8 cellular contexts compared by ENCODE assay signal in genomic region chr3:170357920-170358854, GRCh38. TPM values are rescaled to one million over a fixed set of nuclear protein-coding genes. Genes with fewer than 3 reads are reported as not detected.
A peak's percentile ranks its signal among the peaks of the same experiment; 100 is the strongest.
DNase-seq lines count a peak whose midpoint lies in the region; ATAC-seq and TF ChIP-seq lines count a peak whose summit lies in the region.

No MANE protein-coding gene starts in this region.

- peaks cover 42% of the 10 kb centered on the region; the same call in 1 of the 2 replicates for H4K20me1 ChIP-seq in BLaER1

- peaks cover 3% of the 10 kb centered on the region; the same call in 1 of the 2 replicates for H3K9me3 ChIP-seq in BLaER1
- H3K9me3 ChIP-seq in SK-N-MC (ENCODE audit: low read depth, low read length), result no peaks in the 10 kb centered on the region
- H3K9me3 ChIP-seq in heart left ventricle, result no peaks in the 10 kb centered on the region

- TF ChIP-seq CTCF in heart left ventricle (IDR thresholded peaks at IDR 0.05) (peak in 10 of 12 donors; percentile 14 to 47 (median 31)), type B pancreatic cell (conservative IDR thresholded peaks at IDR 0.05) (peak; percentile 61)

- peak; percentile 2 for ATAC-seq in GM19328 (IDR thresholded peaks at IDR 0.05; ENCODE audit: unreplicated experiment)
- ATAC-seq in heart left ventricle, result peak; percentile 18 to 49 (median 39)

- H3K4me3 ChIP-seq in BLaER1 (peak overlapping the region; percentile 92), SK-N-MC (peak overlapping the region; percentile 95), heart left ventricle (peak overlapping the region; percentile 64 to 99 (median 98))

- H3K36me3 ChIP-seq in BLaER1 (peaks cover 27% of the 10 kb centered on the region), SK-N-MC (ENCODE audit: insufficient read depth, low read length) (peaks cover 21% of the 10 kb centered on the region), heart left ventricle (peaks cover 0 to 26% (median 15%) of the 10 kb centered on the region in 9 donors)

- peak overlapping the region; percentile 88 for H3K4me2 ChIP-seq in BLaER1

- no peaks in the 10 kb centered on the region for H3K27me3 Mint-ChIP-seq in activated naive CD8-positive, alpha-beta T cell treated with anti-CD3 and anti-CD28 coated beads for 36 hours
- H3K27me3 Mint-ChIP-seq in type B pancreatic cell, result no peaks in the 10 kb centered on the region

- H3K4me1 ChIP-seq in BLaER1, result peaks cover 71% of the 10 kb centered on the region
- peaks cover 0 to 71% (median 37%) of the 10 kb centered on the region in 12 donors for H3K4me1 ChIP-seq in heart left ventricle

- H3K27ac ChIP-seq in BLaER1 (peak overlapping the region; percentile 99), SK-N-MC (peak overlapping the region; percentile 93), heart left ventricle (peak overlapping the region; percentile 95 to 100 (median 99))

- no peak for TF ChIP-seq POLR2A in heart left ventricle (IDR thresholded peaks at IDR 0.05)

- H3K27me3 ChIP-seq in BLaER1 (no peaks in the 10 kb centered on the region), heart left ventricle (no peaks in the 10 kb centered on the region)

- peak overlapping the region; percentile 92 for H3K4me3 Mint-ChIP-seq in activated naive CD8-positive, alpha-beta T cell treated with anti-CD3 and anti-CD28 coated beads for 36 hours
- peak overlapping the region; percentile 92 for H3K4me3 Mint-ChIP-seq in type B pancreatic cell

- H3K9ac ChIP-seq in BLaER1, result peak overlapping the region; percentile 96
- peak overlapping the region; percentile 85 for H3K9ac ChIP-seq in SK-N-MC (ENCODE audit: insufficient read length)

- DNase-seq in HUDEP-2 (lab: John Stamatoyannopoulos, UW; ENCODE audit: unreplicated experiment in 76 of 76) (peak in 49 of 76 experiments; percentile 1 to 62 (median 37)), SK-N-MC (ENCODE audit: low read depth, low spot score) (no peak), heart left ventricle (peak; percentile 87 to 91 (median 88)), posterior cingulate gyrus (peak; percentile 53 to 96 (median 73)), type B pancreatic cell (ENCODE audit: extremely low spot score, unreplicated experiment) (peak; percentile 84)
- peak; percentile 69 for DNase-seq in activated naive CD8-positive, alpha-beta T cell treated with anti-CD3 and anti-CD28 coated beads for 36 hours

- intact Hi-C loops in heart left ventricle (cut with DNase I), result loop anchor here in 5 of 10 donors (5.0 to 10.0 kb wide), 5 partner anchors 46 to 593 kb away; partner anchors contain the start of genes PRKCI (in 2 of the 5), ACTRT3 (in 1 of the 5), PHC3 (in 1 of the 5) and TERC (in 1 of the 5)
- intact Hi-C loops in posterior cingulate gyrus (cut with DNase I), result loop anchor here (5.0 kb wide), 2 partner anchors 136 to 176 kb away; partner anchors contain the start of genes PHC3 and PRKCI

- peaks cover 2% of the 10 kb centered on the region for H3K9me3 Mint-ChIP-seq in activated naive CD8-positive, alpha-beta T cell treated with anti-CD3 and anti-CD28 coated beads for 36 hours
- H3K9me3 Mint-ChIP-seq in type B pancreatic cell, result no peaks in the 10 kb centered on the region

- peaks cover 36% of the 10 kb centered on the region for H3K36me3 Mint-ChIP-seq in activated naive CD8-positive, alpha-beta T cell treated with anti-CD3 and anti-CD28 coated beads for 36 hours
- peaks cover 21% of the 10 kb centered on the region for H3K36me3 Mint-ChIP-seq in type B pancreatic cell

- H3K27ac Mint-ChIP-seq in activated naive CD8-positive, alpha-beta T cell treated with anti-CD3 and anti-CD28 coated beads for 36 hours, result peak overlapping the region; percentile 93
- H3K27ac Mint-ChIP-seq in type B pancreatic cell, result peak overlapping the region; percentile 95

- 3 to 12% (median 5%) methylated on average over 9 to 56 of the region's 56 CpGs for WGBS in heart left ventricle, 4 donors

- H3K4me1 Mint-ChIP-seq in activated naive CD8-positive, alpha-beta T cell treated with anti-CD3 and anti-CD28 coated beads for 36 hours, result peaks cover 43% of the 10 kb centered on the region
- peaks cover 33% of the 10 kb centered on the region for H3K4me1 Mint-ChIP-seq in type B pancreatic cell (ENCODE audit: unreplicated experiment)

RNA-seq across cellular contexts. Expression of gene SKIL, which starts 0.7 kb away (rescaled TPM):
- total RNA-seq in activated naive CD8-positive, alpha-beta T cell treated with anti-CD3 and anti-CD28 coated beads for 36 hours, result 10 to 100 TPM; 15.2 to 15.6 TPM
- total RNA-seq in heart left ventricle, result 10 to 100 TPM; 12.8 to 33.6 (median 25.4) TPM
- 1 to 10 TPM; 6.6 to 9.6 TPM for polyA plus RNA-seq in heart left ventricle
- total RNA-seq in type B pancreatic cell (ENCODE audit: low replicate concordance), result 28.1 and 35.7 TPM in 2 replicates
